In genomic region chr4:53476232-53477037, GRCh38 we compare ENCODE assay signal across 10 cellular contexts.
DNase-seq lines count a peak whose midpoint lies in the region; ATAC-seq, FAIRE-seq and TF ChIP-seq lines count a peak whose summit lies in the region.
"Had no signal": no experiment of that assay in that cellular context is flagged by ENCODE, and none has a peak within 500 bp of the region (broad histone marks: within the 10 kb centered on the region; RNA-seq: fewer than 3 reads in every experiment).

No MANE protein-coding gene starts in this region.

- ATAC-seq in SK-N-SH treated with all-trans-retinoic acid at 6 μM for 48 hours (peak; percentile 93), HG02610 (IDR thresholded peaks at IDR 0.05; ENCODE audit: unreplicated experiment) (no peak)
- ATAC-seq: gastrocnemius medialis had no signal

- H3K36me3 ChIP-seq in kidney (ENCODE audit: control insufficient read depth in 1 of 2, insufficient read depth in 2 of 2, low read length in 2 of 2) (peaks cover 0 to 3% of the 10 kb centered on the region in 2 donors), H7 (replicated peaks; ENCODE audit: control insufficient read depth, insufficient read depth, low read length) (no peaks in the 10 kb centered on the region)

- H3K9me3 ChIP-seq in kidney (ENCODE audit: control insufficient read depth in 1 of 2, low read length in 2 of 2): no peaks in the 10 kb centered on the region
- H3K9me3 ChIP-seq: gastrocnemius medialis, pancreas had no signal

- no peak for FAIRE-seq in kidney (lab: Jason Lieb, UNC)
- FAIRE-seq: pancreas had no signal

- no peak overlapping the region for H3K27ac ChIP-seq in kidney (ENCODE audit: low read depth in 2 of 2, low read length in 2 of 2)
- H3K27ac ChIP-seq: gastrocnemius medialis, pancreas had no signal

- no peak for TF ChIP-seq CTCF in kidney (IDR thresholded peaks at IDR 0.05; ENCODE audit: borderline replicate concordance, extremely low read depth, insufficient read depth)

- H3K27me3 ChIP-seq in H7 (ENCODE audit: control insufficient read depth, insufficient read depth, low read length): no peaks in the 10 kb centered on the region
- H3K27me3 ChIP-seq: gastrocnemius medialis, pancreas had no signal

- DNase-seq in GOT3 (lab: John Stamatoyannopoulos, UW) (peak; percentile 49), fibroblast of peridontal ligament (ENCODE audit: extremely low read depth) (peak; percentile 100), renal cortical epithelial cell (ENCODE audit: low read depth) (peak; percentile 96), kidney (no peak), NCI-H187 (lab: John Stamatoyannopoulos, UW) (no peak), H7 (no peak)
- DNase-seq: gastrocnemius medialis, pancreas had no signal

- intact Hi-C loops in kidney (cut with DNase I): no loop called here

- H3K4me3 ChIP-seq in kidney (ENCODE audit: low read length in 2 of 2) (no peak overlapping the region), H7 (ENCODE audit: insufficient read depth, low read depth, low read length) (no peak overlapping the region)
- H3K4me3 ChIP-seq: gastrocnemius medialis, pancreas had no signal

- no peak overlapping the region for H3K9ac ChIP-seq in kidney (ENCODE audit: low read length in 2 of 2)

- H3K4me1 ChIP-seq in kidney (ENCODE audit: control insufficient read depth in 1 of 2, insufficient read depth in 1 of 2, low read depth in 1 of 2, low read length in 2 of 2): no peaks in the 10 kb centered on the region
- H3K4me1 ChIP-seq: gastrocnemius medialis had no signal

TF ChIP-seq in SK-N-SH treated with all-trans-retinoic acid at 6 μM for 48 hours, 23 proteins besides CTCF, POLR2A, EP300 and RAD21:
- no peak for TF ChIP-seq GLIS3 (CRISPR knock-in tag; IDR thresholded peaks at IDR 0.05)
- TF ChIP-seq TSHZ2 (CRISPR knock-in tag; IDR thresholded peaks at IDR 0.05): no peak

Comparison
In these comparisons a context has a peak if more than half of its experiments do, and no peak if none do; other contexts are left out.
1. DNase-seq: peak in GOT3 (single experiment), fibroblast of peridontal ligament (single experiment) and renal cortical epithelial cell (single experiment); none in kidney (single experiment), NCI-H187 (0 of 2) and H7 (single experiment).